In genomic region chr4:8594097-8595038, GRCh38 we compare ENCODE assay signal across 8 cellular contexts. TPM values are rescaled to one million over a fixed set of nuclear protein-coding genes. Genes with fewer than 3 reads are reported as not detected.
DNase-seq lines count a peak whose midpoint lies in the region; ATAC-seq and TF ChIP-seq lines count a peak whose summit lies in the region.

No MANE protein-coding gene starts in this region.

- POLR2A ChIA-PET in GM10248 (lab: Yijun Ruan, JAX) = no interaction called here
- POLR2A ChIA-PET in activated CD4-positive, alpha-beta memory T cell treated with anti-CD3 and anti-CD28 coated beads, Interleukin-2, amount 10 ng/mL, durations not matched to agents 7 days and 5 days (lab: Charles Lee) = no interaction called here

- peaks cover 13% of the 10 kb centered on the region for H3K4me1 ChIP-seq in left ventricle myocardium inferior

- peaks cover 10% of the 10 kb centered on the region for H3K4me1 Mint-ChIP-seq in activated CD4-positive, alpha-beta memory T cell treated with anti-CD3 and anti-CD28 coated beads, Interleukin-2, amount 10 ng/mL, durations not matched to agents 7 days and 5 days

- H3K36me3 ChIP-seq in left ventricle myocardium inferior = no peaks in the 10 kb centered on the region

- TF ChIP-seq CTCF in AG10803 (conservative IDR thresholded peaks at IDR 0.05; ENCODE audit: low read length) (peak; percentile 85), GM10248 (IDR thresholded peaks at IDR 0.05; ENCODE audit: control extremely low read depth, extremely low read depth, low read depth, missing control alignments) (peak; percentile 56), left ventricle myocardium inferior (IDR thresholded peaks at IDR 0.05; ENCODE audit: borderline replicate concordance) (peak; percentile 73), retinal pigment epithelial cell (conservative IDR thresholded peaks at IDR 0.05; ENCODE audit: low read depth, low read length) (peak; percentile 71)

- H3K4me3 ChIP-seq in AG10803 (ENCODE audit: low read length) (peak overlapping the region; percentile 64), left ventricle myocardium inferior (no peak overlapping the region), retinal pigment epithelial cell (ENCODE audit: low read length) (no peak overlapping the region)

- no peaks in the 10 kb centered on the region for H3K9me3 ChIP-seq in left ventricle myocardium inferior (replicated peaks)

- H3K9me3 Mint-ChIP-seq in activated CD4-positive, alpha-beta memory T cell treated with anti-CD3 and anti-CD28 coated beads, Interleukin-2, amount 10 ng/mL, durations not matched to agents 7 days and 5 days = no peaks in the 10 kb centered on the region

- no peak overlapping the region for H3K27ac Mint-ChIP-seq in activated CD4-positive, alpha-beta memory T cell treated with anti-CD3 and anti-CD28 coated beads, Interleukin-2, amount 10 ng/mL, durations not matched to agents 7 days and 5 days

- H3K27ac ChIP-seq in left ventricle myocardium inferior (replicated peaks) = no peak overlapping the region

- no peaks in the 10 kb centered on the region for H3K36me3 Mint-ChIP-seq in activated CD4-positive, alpha-beta memory T cell treated with anti-CD3 and anti-CD28 coated beads, Interleukin-2, amount 10 ng/mL, durations not matched to agents 7 days and 5 days (ENCODE audit: low read depth)

- no peak overlapping the region for H3K4me3 Mint-ChIP-seq in activated CD4-positive, alpha-beta memory T cell treated with anti-CD3 and anti-CD28 coated beads, Interleukin-2, amount 10 ng/mL, durations not matched to agents 7 days and 5 days

- intact Hi-C loops in left ventricle myocardium inferior (cut with micrococcal nuclease) = loop anchor here (10.0 kb wide), 2 partner anchors 130 to 350 kb away; no protein-coding TSS in a partner anchor

- ATAC-seq in GM19455 (IDR thresholded peaks at IDR 0.05; ENCODE audit: unreplicated experiment) = no peak

- DNase-seq in AG10803 (ENCODE audit: low read depth) = peak; percentile 72
- DNase-seq in GM10248 (ENCODE audit: extremely low spot score) = peak; percentile 81
- peak; percentile 46 for DNase-seq in NCI-H146 (lab: John Stamatoyannopoulos, UW)
- DNase-seq in activated CD4-positive, alpha-beta memory T cell treated with anti-CD3 and anti-CD28 coated beads, Interleukin-2, amount 10 ng/mL, durations not matched to agents 7 days and 5 days = peak; percentile 25
- DNase-seq in left ventricle myocardium inferior = no peak
- peak; percentile 16 for DNase-seq in retinal pigment epithelial cell (ENCODE audit: low read depth)
- no peak for DNase-seq in cerebellar nuclear complex (lab: John Stamatoyannopoulos, UW)

- peaks cover 30% of the 10 kb centered on the region for H3K27me3 Mint-ChIP-seq in activated CD4-positive, alpha-beta memory T cell treated with anti-CD3 and anti-CD28 coated beads, Interleukin-2, amount 10 ng/mL, durations not matched to agents 7 days and 5 days

- CTCF ChIA-PET in GM10248 (lab: Yijun Ruan, JAX) = interaction anchor here (0.9 to 1.5 kb wide), 2 partner anchors 28 to 125 kb away, joined by 3 to 4 read pairs; no protein-coding TSS in a partner anchor
- CTCF ChIA-PET in activated CD4-positive, alpha-beta memory T cell treated with anti-CD3 and anti-CD28 coated beads, Interleukin-2, amount 10 ng/mL, durations not matched to agents 7 days and 5 days (lab: Charles Lee) = no interaction called here

- peaks cover 95% of the 10 kb centered on the region for H3K27me3 ChIP-seq in left ventricle myocardium inferior (ENCODE audit: low read depth)

RNA-seq across cellular contexts. Expression of gene CPZ, which starts 1.8 kb away (rescaled TPM):
- total RNA-seq in activated CD4-positive, alpha-beta memory T cell treated with anti-CD3 and anti-CD28 coated beads, Interleukin-2, amount 10 ng/mL, durations not matched to agents 7 days and 5 days = under 1 TPM; 0.48 to 0.75 TPM
- 0.27 TPM for total RNA-seq in left ventricle myocardium inferior

RNA-seq across cellular contexts. Expression of gene GPR78, which starts 14.2 kb away (rescaled TPM):
- total RNA-seq in activated CD4-positive, alpha-beta memory T cell treated with anti-CD3 and anti-CD28 coated beads, Interleukin-2, amount 10 ng/mL, durations not matched to agents 7 days and 5 days = under 1 TPM; 0.08 to 0.13 TPM
- total RNA-seq in left ventricle myocardium inferior = not detected

Comparison
In these comparisons a context has a peak if more than half of its experiments do, and no peak if none do; other contexts are left out.
1. DNase-seq: peak in AG10803 (single experiment), GM10248 (single experiment), NCI-H146 (single experiment), activated CD4-positive, alpha-beta memory T cell treated with anti-CD3 and anti-CD28 coated beads, Interleukin-2, amount 10 ng/mL, durations not matched to agents 7 days and 5 days (single experiment) and retinal pigment epithelial cell (single experiment); none in left ventricle myocardium inferior (single experiment) and cerebellar nuclear complex (0 of 2).
2. Peak in every context shown above with its lines, with median percentiles within 50 percentile points of each other: CTCF ChIP-seq.